2 cellular contexts compared by ENCODE assay signal in genomic region chr13:30382836-30383525, GRCh38.
A peak's percentile ranks its signal among the peaks of the same experiment; 100 is the strongest.
TF ChIP-seq lines count a peak whose summit lies in the region.

No MANE protein-coding gene starts in this region.

TF ChIP-seq in liver, 16 proteins besides CTCF, POLR2A, EP300 and RAD21 (continued from another document):
- TF ChIP-seq SP1 (IDR thresholded peaks at IDR 0.05) (peak; percentile 72), RXRA (IDR thresholded peaks at IDR 0.05) (no peak), HNF4G (IDR thresholded peaks at IDR 0.05) (peak; percentile 67)

TF ChIP-seq in HepG2, 621 proteins besides CTCF, POLR2A, EP300 and RAD21:
- TF ChIP-seq GMEB2 (CRISPR knock-in tag; IDR thresholded peaks at IDR 0.05; ENCODE audit: low read depth), result no peak
- no peak for TF ChIP-seq MZF1 (CRISPR knock-in tag; IDR thresholded peaks at IDR 0.05; ENCODE audit: borderline replicate concordance)
- TF ChIP-seq NCOA2 (CRISPR knock-in tag; IDR thresholded peaks at IDR 0.05), result no peak
- TF ChIP-seq ATF4 (CRISPR knock-in tag; IDR thresholded peaks at IDR 0.05), result no peak
- TF ChIP-seq ZNF879 (CRISPR knock-in tag; IDR thresholded peaks at IDR 0.05), result no peak
- TF ChIP-seq RARG (CRISPR knock-in tag; IDR thresholded peaks at IDR 0.05; ENCODE audit: low read depth), result no peak
